ENCODE assay signal across 24 cellular contexts in the genomic region with DNA sequence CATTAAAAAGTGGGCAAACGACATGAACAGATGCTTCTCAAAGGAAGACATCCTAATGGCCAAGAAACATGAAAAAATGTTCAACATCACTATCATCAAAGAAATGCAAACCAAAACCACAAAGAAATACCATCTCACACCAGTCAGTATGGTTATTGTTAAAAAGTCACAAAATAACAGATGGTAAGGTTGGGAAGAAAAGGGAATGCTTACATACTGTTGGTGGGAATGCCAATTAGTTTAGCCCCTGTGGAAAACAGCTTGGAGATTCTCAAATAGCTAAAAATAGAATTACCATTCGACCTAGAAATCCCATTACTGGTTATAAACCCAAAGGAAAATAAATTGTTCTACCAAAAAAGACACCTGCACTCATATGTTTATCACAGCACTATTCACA.
"Had no signal": no experiment of that assay in that cellular context is flagged by ENCODE, and none has a peak within 500 bp of the region (broad histone marks: within the 10 kb centered on the region; RNA-seq: fewer than 3 reads in every experiment).

No MANE protein-coding gene starts in this region.

- H3K9me3 ChIP-seq: upper lobe of left lung had no signal

- ATAC-seq: gastroesophageal sphincter; heart left ventricle; left ventricle myocardium superior; natural killer cell treated with Interleukin-12 subunit alpha and Interleukin-12 subunit beta and Interleukin-15 and Interleukin-18, amount 100 ng/mL, for 72 hours had no signal

- H3K27me3 ChIP-seq: esophagus muscularis mucosa, gastroesophageal sphincter, sigmoid colon, spleen, upper lobe of left lung had no signal

- H3K4me3 ChIP-seq: esophagus muscularis mucosa, gastroesophageal sphincter, heart left ventricle, sigmoid colon, spleen, thoracic aorta, upper lobe of left lung had no signal

- H3K4me3 Mint-ChIP-seq: activated naive CD8-positive, alpha-beta T cell treated with anti-CD3 and anti-CD28 coated beads, Interleukin-2, amount 10 ng/mL, durations not matched to agents 7 days and 5 days; brain; dendritic cell treated with granulocyte-macrophage colony-stimulating factor and Interleukin-4, amounts not matched to agents 40 ng/mL and 50 ng/mL, for 4 days; mesothelial cell of epicardium; natural killer cell treated with Interleukin-12 subunit alpha and Interleukin-12 subunit beta and Interleukin-15 and Interleukin-18, amount 100 ng/mL, for 72 hours had no signal

- H3K27me3 Mint-ChIP-seq: dendritic cell treated with granulocyte-macrophage colony-stimulating factor and Interleukin-4, amounts not matched to agents 40 ng/mL and 50 ng/mL, for 4 days had no signal

- H3K4me1 ChIP-seq: esophagus muscularis mucosa, gastroesophageal sphincter, heart left ventricle, sigmoid colon, spleen, upper lobe of left lung had no signal

- H3K4me1 Mint-ChIP-seq: activated naive CD8-positive, alpha-beta T cell treated with anti-CD3 and anti-CD28 coated beads, Interleukin-2, amount 10 ng/mL, durations not matched to agents 7 days and 5 days; mesothelial cell of epicardium had no signal

- DNase-seq: activated CD4-positive, alpha-beta T cell treated with anti-CD3 and anti-CD28 coated beads for 1 hour; activated CD4-positive, alpha-beta T cell treated with anti-CD3 and anti-CD28 coated beads, Interleukin-2, amount 50 U/mL, for 1 hour; activated naive CD8-positive, alpha-beta T cell treated with anti-CD3 and anti-CD28 coated beads, Interleukin-2, amount 10 ng/mL, durations not matched to agents 7 days and 5 days; activated T-cell treated with anti-CD3 and anti-CD28 coated beads, Interleukin-2, amount 50 U/mL, for 1 hour; amygdala; effector memory CD4-positive, alpha-beta T cell; heart left ventricle; left ventricle myocardium superior; mammary epithelial cell; retina; sigmoid colon; spleen; stimulated activated CD4-positive, alpha-beta T cell treated with anti-CD3 and anti-CD28 coated beads, Interleukin-4, amount 100 ng/mL, for 1 hour; stimulated activated naive CD4-positive, alpha-beta T cell treated with Interleukin-2 at 50 U/mL for 16 hours; T-helper 1 cell; upper lobe of left lung had no signal

- H3K27ac ChIP-seq: esophagus muscularis mucosa, gastroesophageal sphincter, heart left ventricle, sigmoid colon, spleen, thoracic aorta, upper lobe of left lung had no signal

- H3K27ac Mint-ChIP-seq: activated naive CD8-positive, alpha-beta T cell treated with anti-CD3 and anti-CD28 coated beads, Interleukin-2, amount 10 ng/mL, durations not matched to agents 7 days and 5 days; brain; dendritic cell treated with granulocyte-macrophage colony-stimulating factor and Interleukin-4, amounts not matched to agents 40 ng/mL and 50 ng/mL, for 4 days; mesothelial cell of epicardium; natural killer cell treated with Interleukin-12 subunit alpha and Interleukin-12 subunit beta and Interleukin-15 and Interleukin-18, amount 100 ng/mL, for 72 hours; progenitor cell of endocrine pancreas had no signal

- H3K36me3 Mint-ChIP-seq: activated naive CD8-positive, alpha-beta T cell treated with anti-CD3 and anti-CD28 coated beads, Interleukin-2, amount 10 ng/mL, durations not matched to agents 7 days and 5 days; natural killer cell treated with Interleukin-12 subunit alpha and Interleukin-12 subunit beta and Interleukin-15 and Interleukin-18, amount 100 ng/mL, for 72 hours had no signal

- H3K36me3 ChIP-seq: esophagus muscularis mucosa, gastroesophageal sphincter, heart left ventricle, sigmoid colon, spleen, thoracic aorta, upper lobe of left lung had no signal
